11 cellular contexts compared by ENCODE assay signal in genomic region chr18:23302852-23303527, GRCh38.
DNase-seq lines count a peak whose midpoint lies in the region; ATAC-seq, FAIRE-seq and TF ChIP-seq lines count a peak whose summit lies in the region.
"Had no signal": no experiment of that assay in that cellular context is flagged by ENCODE, and none has a peak within 500 bp of the region (broad histone marks: within the 10 kb centered on the region; RNA-seq: fewer than 3 reads in every experiment).

No MANE protein-coding gene starts in this region.

- intact Hi-C loops in CD4-positive, alpha-beta T cell (cut with DNase I, micrococcal nuclease): no loop called here

- no peaks in the 10 kb centered on the region for H3K9me3 ChIP-seq in small intestine (ENCODE audit: control insufficient read depth, low read depth)
- no peaks in the 10 kb centered on the region for H3K9me3 ChIP-seq in HAP-1
- no peaks in the 10 kb centered on the region for H3K9me3 ChIP-seq in CD4-positive, alpha-beta T cell (ENCODE audit: control insufficient read depth, low read length)

- H3K27ac Mint-ChIP-seq in GM23338: peak overlapping the region; percentile 81
- H3K27ac Mint-ChIP-seq in CD4-positive, alpha-beta T cell: no peak overlapping the region

- H3K4me2 ChIP-seq in GM23338: no peak overlapping the region

- TF ChIP-seq CTCF in GM23338 (conservative IDR thresholded peaks at IDR 0.05; ENCODE audit: low read depth in 2 of 2) (no peak), astrocyte of the cerebellum (IDR thresholded peaks at IDR 0.05; ENCODE audit: low read depth, low read length, missing control alignments) (no peak)
- no peak for TF ChIP-seq CTCF in CD4-positive, alpha-beta T cell (IDR thresholded peaks at IDR 0.05)

- no peaks in the 10 kb centered on the region for H3K9me3 Mint-ChIP-seq in GM23338
- no peaks in the 10 kb centered on the region for H3K9me3 Mint-ChIP-seq in CD4-positive, alpha-beta T cell

- H3K4me1 ChIP-seq in GM23338 (ENCODE audit: insufficient read depth): no peaks in the 10 kb centered on the region
- peaks cover 0 to 2% of the 10 kb centered on the region in 2 donors for H3K4me1 ChIP-seq in small intestine (ENCODE audit: control insufficient read depth in 2 of 2, insufficient read depth in 1 of 2, low read depth in 1 of 2, low read length in 1 of 2)
- peaks cover 10% of the 10 kb centered on the region for H3K4me1 ChIP-seq in HAP-1

- TF ChIP-seq POLR2A in GM18505 (IDR thresholded peaks at IDR 0.05; ENCODE audit: borderline replicate concordance, extremely low read depth, insufficient read depth, insufficient read length): no peak

- peaks cover 3% of the 10 kb centered on the region; the same call in 1 of the 3 replicates for H3K4me1 Mint-ChIP-seq in GM23338
- peaks cover 9% of the 10 kb centered on the region for H3K4me1 Mint-ChIP-seq in CD4-positive, alpha-beta T cell (ENCODE audit: low read depth)

- H3K27me3 Mint-ChIP-seq in GM23338 (ENCODE audit: insufficient read depth, low read depth, poor library complexity): no peaks in the 10 kb centered on the region
- H3K27me3 Mint-ChIP-seq in CD4-positive, alpha-beta T cell: no peaks in the 10 kb centered on the region

- FAIRE-seq in small intestine (lab: Jason Lieb, UNC): no peak

- H3K4me3 ChIP-seq in GM23338 (no peak overlapping the region), astrocyte of the cerebellum (ENCODE audit: low read depth, low read length) (no peak overlapping the region), small intestine (ENCODE audit: low read depth in 1 of 2, low read length in 2 of 2) (no peak overlapping the region), HAP-1 (no peak overlapping the region)

- H3K36me3 ChIP-seq in GM23338 (ENCODE audit: insufficient read depth): no peaks in the 10 kb centered on the region
- peaks cover 0 to 3% of the 10 kb centered on the region in 2 donors for H3K36me3 ChIP-seq in small intestine (ENCODE audit: control insufficient read depth in 2 of 2, insufficient read depth in 2 of 2, low read length in 2 of 2)
- H3K36me3 ChIP-seq in HAP-1 (replicated peaks): no peaks in the 10 kb centered on the region

- ATAC-seq in GM23338: no peak
- no peak for ATAC-seq in CD4-positive, alpha-beta T cell (ENCODE audit: poor library complexity)
- ATAC-seq in GM18505 (IDR thresholded peaks at IDR 0.05; ENCODE audit: unreplicated experiment): no peak

- in situ Hi-C loops in astrocyte of the cerebellum (cut with HindIII; ENCODE audit: low sequenced_read_pairs) (no loop called here), HAP-1 (cut with MboI; ENCODE audit: low sequenced_read_pairs) (loop anchor here (25.0 kb wide), 1 partner anchor 109 kb away; no protein-coding TSS in a partner anchor)

- peak overlapping the region; percentile 50; the same call in 1 of the 2 replicates for H3K27ac ChIP-seq in GM23338 (ENCODE audit: low read depth)
- H3K27ac ChIP-seq in small intestine (ENCODE audit: low read depth in 1 of 2, low read length in 1 of 2): no peak overlapping the region
- no peak overlapping the region for H3K27ac ChIP-seq in CD4-positive, alpha-beta T cell (ENCODE audit: low read depth, low read length)

- CTCF ChIA-PET in CD4-positive, alpha-beta T cell (lab: Charles Lee): no interaction called here

- DNase-seq in GM23338 (ENCODE audit: low spot score) (no peak), astrocyte of the cerebellum (ENCODE audit: low read depth) (peak; percentile 90), glomerular visceral epithelial cell (ENCODE audit: extremely low spot score) (peak; percentile 85), small intestine (peak; percentile 76), HAP-1 (ENCODE audit: low spot score in 2 of 2) (no peak), AML-193 (lab: John Stamatoyannopoulos, UW) (no peak)
- no peak for DNase-seq in CD4-positive, alpha-beta T cell
- DNase-seq: DND-41, NCI-H774, posterior cingulate gyrus had no signal

- no peaks in the 10 kb centered on the region for H4K20me1 ChIP-seq in GM23338 (replicated peaks; ENCODE audit: insufficient read depth)

- no peaks in the 10 kb centered on the region for H3F3A ChIP-seq in GM23338 (replicated peaks; ENCODE audit: low read depth)

- no peaks in the 10 kb centered on the region for H3K9me2 ChIP-seq in GM23338 (ENCODE audit: insufficient read depth)

- no peak overlapping the region for H2AFZ ChIP-seq in GM23338

- no peak overlapping the region for H3K4me3 Mint-ChIP-seq in GM23338
- H3K4me3 Mint-ChIP-seq in CD4-positive, alpha-beta T cell: no peak overlapping the region

- 74 to 80% (median 78%) methylated on average over 8 of the region's 8 CpGs for whole genome bisulfite sequencing in small intestine, 3 donors

- H3K27me3 ChIP-seq in GM23338 (ENCODE audit: insufficient read depth) (no peaks in the 10 kb centered on the region), small intestine (ENCODE audit: control insufficient read depth in 2 of 2, insufficient read depth in 2 of 2, low read length in 2 of 2) (no peaks in the 10 kb centered on the region), HAP-1 (ENCODE audit: low read depth) (no peaks in the 10 kb centered on the region)
- no peaks in the 10 kb centered on the region for H3K27me3 ChIP-seq in CD4-positive, alpha-beta T cell (ENCODE audit: control insufficient read depth, insufficient read depth, low read length)

- POLR2A ChIA-PET in CD4-positive, alpha-beta T cell (lab: Charles Lee): no interaction called here

- H3K36me3 Mint-ChIP-seq in GM23338 (ENCODE audit: low read depth): peaks cover 1% of the 10 kb centered on the region
- H3K36me3 Mint-ChIP-seq in CD4-positive, alpha-beta T cell (ENCODE audit: low read depth): no peaks in the 10 kb centered on the region

- no peaks in the 10 kb centered on the region for H3K79me2 ChIP-seq in GM23338 (replicated peaks; ENCODE audit: insufficient read depth)

TF ChIP-seq in GM23338, 12 proteins besides CTCF, POLR2A, EP300 and RAD21:
- TF ChIP-seq EZH2phosphoT487 (IDR thresholded peaks at IDR 0.05; ENCODE audit: unreplicated experiment) (no peak), ZNF331 (CRISPR knock-in tag; IDR thresholded peaks at IDR 0.05; ENCODE audit: low read depth) (no peak), ZNF462 (CRISPR knock-in tag; IDR thresholded peaks at IDR 0.05) (no peak), CREB1 (CRISPR knock-in tag; IDR thresholded peaks at IDR 0.05; ENCODE audit: low read depth) (no peak), ZNF114 (CRISPR knock-in tag; IDR thresholded peaks at IDR 0.05) (no peak), POLR2AphosphoS5 (IDR thresholded peaks at IDR 0.05; ENCODE audit: low read depth) (no peak)

Comparison
In these comparisons a context has a peak if more than half of its experiments do, and no peak if none do; other contexts are left out.
1. DNase-seq: peak in astrocyte of the cerebellum (single experiment), glomerular visceral epithelial cell (single experiment) and small intestine (single experiment); none in GM23338 (single experiment), HAP-1 (0 of 2), AML-193 (0 of 2) and CD4-positive, alpha-beta T cell (0 of 10).